ENCODE assay signal across 8 cellular contexts in genomic region chr11:36509694-36510566, GRCh38. TPM values are rescaled to one million over a fixed set of nuclear protein-coding genes. Genes with fewer than 3 reads are reported as not detected.
A peak's percentile ranks its signal among the peaks of the same experiment; 100 is the strongest.
DNase-seq lines count a peak whose midpoint lies in the region; ATAC-seq and TF ChIP-seq lines count a peak whose summit lies in the region.

TRAF6 (minus strand) TSS chr11:36510272; CDS start chr11:36501515, 8,757 bp downstream.

- H3K4me1 Mint-ChIP-seq in GM23338 = peaks cover 10% of the 10 kb centered on the region; the same call in 2 of the 3 replicates

- peak within 1 kb of the TSS; percentile 93 for H3K4me3 Mint-ChIP-seq in GM23338

- H3K4me1 ChIP-seq in ES-I3 (ENCODE audit: insufficient read depth, low read length) (no peaks in the 10 kb centered on the region), GM23338 (ENCODE audit: insufficient read depth) (no peaks in the 10 kb centered on the region), neuron (ENCODE audit: insufficient read depth, low read length) (peaks cover 17% of the 10 kb centered on the region), subcutaneous abdominal adipose tissue (ENCODE audit: control insufficient read depth in 5 of 5, insufficient read depth in 5 of 5, low read length in 5 of 5) (peaks cover 0 to 30% (median 21%) of the 10 kb centered on the region in 5 donors)

- H3K36me3 ChIP-seq in ES-I3 (ENCODE audit: insufficient read depth, low read length) (no peaks in the 10 kb centered on the region), GM23338 (ENCODE audit: insufficient read depth) (no peaks in the 10 kb centered on the region), neuron (ENCODE audit: insufficient read depth, low read length) (peaks cover 4% of the 10 kb centered on the region), subcutaneous abdominal adipose tissue (ENCODE audit: control insufficient read depth in 5 of 5, insufficient read depth in 5 of 5, low read length in 5 of 5) (no peaks in the 10 kb centered on the region)

- peak within 1 kb of the TSS; percentile 55 for H3K9ac ChIP-seq in ES-I3 (ENCODE audit: low read depth, low read length)
- H3K9ac ChIP-seq in subcutaneous abdominal adipose tissue (ENCODE audit: low read length in 5 of 5) = peak within 1 kb of the TSS; percentile 94 to 100 (median 98)

- H3K9me2 ChIP-seq in GM23338 (ENCODE audit: insufficient read depth) = no peaks in the 10 kb centered on the region

- H3K79me2 ChIP-seq in GM23338 (replicated peaks; ENCODE audit: insufficient read depth) = peaks cover 16% of the 10 kb centered on the region

- peak within 1 kb of the TSS; percentile 91 for H3K4me3 ChIP-seq in GM23338
- peak within 1 kb of the TSS; percentile 77 for H3K4me3 ChIP-seq in neuron (ENCODE audit: low read length)
- peak within 1 kb of the TSS; percentile 86 to 99 (median 97) for H3K4me3 ChIP-seq in subcutaneous abdominal adipose tissue (ENCODE audit: low read depth in 1 of 5, low read length in 5 of 5)

- H3K27ac Mint-ChIP-seq in GM23338 = peak within 1 kb of the TSS; percentile 89

- peak; percentile 70 to 78 for TF ChIP-seq CTCF in GM23338 (conservative IDR thresholded peaks at IDR 0.05; ENCODE audit: low read depth in 2 of 2)

- H3K9me3 Mint-ChIP-seq in GM23338 = no peaks in the 10 kb centered on the region

- peaks cover 6% of the 10 kb centered on the region for H3K9me3 ChIP-seq in ES-I3 (ENCODE audit: control insufficient read depth, insufficient read depth, low read length)
- H3K9me3 ChIP-seq in neuron (ENCODE audit: low read length) = peaks cover 2% of the 10 kb centered on the region
- H3K9me3 ChIP-seq in subcutaneous abdominal adipose tissue (ENCODE audit: control insufficient read depth in 5 of 5, low read length in 5 of 5) = peaks cover 2 to 7% (median 5%) of the 10 kb centered on the region in 5 donors

- H2AFZ ChIP-seq in GM23338 (peak within 1 kb of the TSS; percentile 86), neuron (ENCODE audit: low read depth, low read length) (peak within 1 kb of the TSS; percentile 88)

- H3K27ac ChIP-seq in GM23338 (ENCODE audit: low read depth) (no peak within 1 kb of the TSS), subcutaneous abdominal adipose tissue (ENCODE audit: low read depth, low read length) (peak within 1 kb of the TSS; percentile 95)

- peak; percentile 94 for DNase-seq in GM23338 (ENCODE audit: low spot score)
- DNase-seq in Kasumi-1 (lab: John Stamatoyannopoulos, UW) = peak; percentile 81 to 86
- DNase-seq in SHP77 treated with DMSO at 0.1 percent for 48 hours (lab: John Stamatoyannopoulos, UW) = peak; percentile 83
- peak; percentile 90 for DNase-seq in activated gamma-delta T cell treated with Interleukin-2 at 50 U/mL for 16 hours
- peak; percentile 84 for DNase-seq in foreskin melanocyte

- H3F3A ChIP-seq in GM23338 (replicated peaks; ENCODE audit: low read depth) = no peaks in the 10 kb centered on the region; the same call in 1 of the 2 replicates

- H3K27me3 ChIP-seq in GM23338 (ENCODE audit: insufficient read depth) (peaks cover 9% of the 10 kb centered on the region; the same call in 1 of the 2 replicates), neuron (ENCODE audit: insufficient read depth, low read length) (no peaks in the 10 kb centered on the region), subcutaneous abdominal adipose tissue (ENCODE audit: control insufficient read depth in 5 of 5, insufficient read depth in 4 of 5, low read length in 5 of 5) (no peaks in the 10 kb centered on the region)

- peak within 1 kb of the TSS; percentile 77 for H3K4me2 ChIP-seq in GM23338

- no peaks in the 10 kb centered on the region for H4K20me1 ChIP-seq in GM23338 (replicated peaks; ENCODE audit: insufficient read depth)

- peak; percentile 95 for ATAC-seq in GM23338

- peaks cover 9% of the 10 kb centered on the region for H3K27me3 Mint-ChIP-seq in GM23338 (ENCODE audit: insufficient read depth, low read depth, poor library complexity)

- no peaks in the 10 kb centered on the region for H3K36me3 Mint-ChIP-seq in GM23338 (ENCODE audit: low read depth)

TF ChIP-seq in GM23338, 12 proteins besides CTCF, POLR2A, EP300 and RAD21 (continues in another document):
- no peak for TF ChIP-seq NANOG (IDR thresholded peaks at IDR 0.05; ENCODE audit: borderline replicate concordance)
- TF ChIP-seq ZNF331 (CRISPR knock-in tag; IDR thresholded peaks at IDR 0.05; ENCODE audit: low read depth) = no peak
- TF ChIP-seq CREB1 (CRISPR knock-in tag; IDR thresholded peaks at IDR 0.05; ENCODE audit: low read depth) = peak; percentile 49; the same call in 1 of the 2 replicates
- peak; percentile 36; the same call in 1 of the 2 replicates for TF ChIP-seq ETS1 (IDR thresholded peaks at IDR 0.05)
- TF ChIP-seq EZH2phosphoT487 (IDR thresholded peaks at IDR 0.05; ENCODE audit: unreplicated experiment) = no peak
- no peak for TF ChIP-seq REST (IDR thresholded peaks at IDR 0.05; ENCODE audit: unreplicated experiment)
- TF ChIP-seq STAT1 (IDR thresholded peaks at IDR 0.05; ENCODE audit: unreplicated experiment) = no peak
- peak; percentile 92 for TF ChIP-seq POLR2AphosphoS5 (IDR thresholded peaks at IDR 0.05; ENCODE audit: low read depth)
- TF ChIP-seq ZNF114 (CRISPR knock-in tag; IDR thresholded peaks at IDR 0.05) = no peak

RNA-seq across cellular contexts. Expression of gene TRAF6, which starts in this region (rescaled TPM):
- total RNA-seq in GM23338 (2014; rRNA removed; shearing (Covaris generic)) = 6.4 and 10.5 TPM in 2 replicates
- polyA plus RNA-seq in GM23338 (2016; fragmentation: Nextera tagmentation; extraction: Ambion mirVana) = 4.2 and 4.4 TPM in 2 replicates
